9 cellular contexts compared by ENCODE assay signal in genomic region chr20:38221041-38221589, GRCh38. TPM values are rescaled to one million over a fixed set of nuclear protein-coding genes. Genes with fewer than 3 reads are reported as not detected.
DNase-seq lines count a peak whose midpoint lies in the region; ATAC-seq, FAIRE-seq and TF ChIP-seq lines count a peak whose summit lies in the region.
"Had no signal": no experiment of that assay in that cellular context is flagged by ENCODE, and none has a peak within 500 bp of the region (broad histone marks: within the 10 kb centered on the region; RNA-seq: fewer than 3 reads in every experiment).

No MANE protein-coding gene starts in this region.

- ATAC-seq in pancreas (peak; percentile 56 to 84 (median 82)), upper lobe of left lung (ENCODE audit: low FRiP score in 2 of 2) (peak; percentile 44 to 76), HG02840 (IDR thresholded peaks at IDR 0.05; ENCODE audit: low FRiP score, unreplicated experiment) (no peak)

- H3K36me3 ChIP-seq in SJCRH30 (no peaks in the 10 kb centered on the region), pancreas (no peaks in the 10 kb centered on the region), upper lobe of left lung (no peaks in the 10 kb centered on the region)

- in situ Hi-C loops in Caki2 (cut with HindIII; ENCODE audit: low pct_unique_long_range_greater_than_20kb, low sequenced_read_pairs): no loop called here

- peak; percentile 63 to 82 (median 80) for TF ChIP-seq CTCF in pancreas (IDR thresholded peaks at IDR 0.05)
- TF ChIP-seq CTCF in upper lobe of left lung (IDR thresholded peaks at IDR 0.05): peak; percentile 85 to 92 (median 92)

- intact Hi-C loops in pancreas (cut with DNase I): loop anchor here in 2 of 3 donors (5.0 kb wide), 1 partner anchor 164 kb away; no protein-coding TSS in a partner anchor

- peak; percentile 96 for FAIRE-seq in HTR-8/SVneo (lab: Jason Lieb, UNC)
- no peak for FAIRE-seq in pancreas (lab: Jason Lieb, UNC)
- FAIRE-seq: TTC549 had no signal

- 8 to 10% methylated on average over 12 of the region's 12 CpGs for WGBS in pancreas, 2 donors
- 8 to 13% methylated on average over 12 of the region's 12 CpGs for WGBS in upper lobe of left lung, 2 donors

- H3K4me3 ChIP-seq in SJCRH30 (no peak overlapping the region), pancreas (no peak overlapping the region), upper lobe of left lung (no peak overlapping the region)

- TF ChIP-seq POLR2A in upper lobe of left lung (IDR thresholded peaks at IDR 0.05): no peak

- H3K4me1 ChIP-seq in SJCRH30: peaks cover 5% of the 10 kb centered on the region; the same call in 1 of the 2 replicates
- no peaks in the 10 kb centered on the region for H3K4me1 ChIP-seq in pancreas
- H3K4me1 ChIP-seq in upper lobe of left lung: peaks cover 4 to 7% (median 5%) of the 10 kb centered on the region in 4 donors

- DNase-seq in Caki2 (ENCODE audit: low read depth) (peak; percentile 79), HTR-8/SVneo (ENCODE audit: insufficient read length, low spot score) (peak; percentile 97), SJCRH30 (peak; percentile 83 to 93), germinal center (ENCODE audit: low spot score) (peak; percentile 90), pancreas (peak; percentile 23 to 89 (median 64)), upper lobe of left lung (peak; percentile 68 to 84)
- DNase-seq in activated effector memory CD4-positive, alpha-beta T cell treated with anti-CD3 and anti-CD28 coated beads, Interleukin-2, amount 50 U/mL, for 16 hours: peak; percentile 86

- H3K27me3 ChIP-seq in SJCRH30: no peaks in the 10 kb centered on the region
- H3K27me3 ChIP-seq in pancreas: no peaks in the 10 kb centered on the region
- no peaks in the 10 kb centered on the region for H3K27me3 ChIP-seq in upper lobe of left lung

- no peak overlapping the region for H3K27ac ChIP-seq in SJCRH30
- no peak overlapping the region for H3K27ac ChIP-seq in pancreas
- H3K27ac ChIP-seq in upper lobe of left lung: no peak overlapping the region

- no peaks in the 10 kb centered on the region for H3K9me3 ChIP-seq in SJCRH30 (replicated peaks)
- no peaks in the 10 kb centered on the region for H3K9me3 ChIP-seq in pancreas
- no peaks in the 10 kb centered on the region for H3K9me3 ChIP-seq in upper lobe of left lung

- no peak for TF ChIP-seq EP300 in upper lobe of left lung (IDR thresholded peaks at IDR 0.05)

RNA-seq across cellular contexts. Expression of gene KIAA1755, which starts 39.4 kb away (rescaled TPM):
- 0.20 TPM in 1 of 2 replicates, not detected in the other for total RNA-seq in Caki2 (2014; rRNA removed; shearing (Covaris generic); ENCODE audit: low replicate concordance)
- total RNA-seq in SJCRH30 (2014; rRNA removed; shearing (Covaris generic)): 1.4 TPM in 2 replicates
- total RNA-seq in pancreas (1 to 10 TPM in 2 of 6 donors, under 1 TPM in 4; 0.24 to 2.5 (median 0.55) TPM), upper lobe of left lung (1 to 10 TPM in 3 of 6 donors, under 1 TPM in 3; 0.15 to 3.1 (median 1.4) TPM)
- polyA plus RNA-seq in pancreas: 1 to 10 TPM; 1.4 to 1.7 TPM

RNA-seq across cellular contexts. Expression of gene TGM2, which starts 56.0 kb away (rescaled TPM):
- 144 and 178 TPM in 2 replicates for total RNA-seq in Caki2 (2014; rRNA removed; shearing (Covaris generic); ENCODE audit: low replicate concordance)
- 0.10 and 0.13 TPM in 2 replicates for total RNA-seq in SJCRH30 (2014; rRNA removed; shearing (Covaris generic))
- total RNA-seq in pancreas (10 to 100 TPM in 3 of 6 donors, 1 to 10 TPM in 3; 3.7 to 92.6 (median 10.6) TPM), upper lobe of left lung (100 to 1,000 TPM in 5 of 6 donors, 10 to 100 TPM in 1; 98.7 to 469 (median 290) TPM)
- polyA plus RNA-seq in pancreas: 10 to 100 TPM in 1 of 2 donors, 1 to 10 TPM in 1; 9.2 to 12.9 TPM
